1 cellular context compared by ENCODE assay signal in the genomic region with DNA sequence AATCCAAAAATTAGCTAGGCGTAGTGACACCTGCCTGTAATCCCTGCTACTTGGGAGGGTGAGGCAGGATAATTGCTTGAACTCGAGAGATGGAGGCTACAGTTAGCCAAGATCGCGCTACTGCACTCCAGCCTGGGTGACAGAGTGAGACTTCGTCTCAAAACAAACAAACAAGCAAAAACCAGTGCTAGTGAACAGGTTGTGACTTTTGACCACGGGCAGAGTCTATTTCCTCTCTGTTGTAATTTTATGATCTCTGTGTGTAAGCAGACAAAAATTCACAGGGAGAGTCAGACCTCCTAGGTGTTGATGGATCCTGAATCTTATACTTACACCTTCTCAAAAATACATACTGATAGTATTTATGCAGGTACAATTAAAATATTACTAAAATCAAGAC.
TF ChIP-seq lines count a peak whose summit lies in the region.

No MANE protein-coding gene starts in this region.

TF ChIP-seq in liver, 16 proteins besides CTCF, POLR2A, EP300 and RAD21 (continued from another document):
- TF ChIP-seq, protein P1, sequence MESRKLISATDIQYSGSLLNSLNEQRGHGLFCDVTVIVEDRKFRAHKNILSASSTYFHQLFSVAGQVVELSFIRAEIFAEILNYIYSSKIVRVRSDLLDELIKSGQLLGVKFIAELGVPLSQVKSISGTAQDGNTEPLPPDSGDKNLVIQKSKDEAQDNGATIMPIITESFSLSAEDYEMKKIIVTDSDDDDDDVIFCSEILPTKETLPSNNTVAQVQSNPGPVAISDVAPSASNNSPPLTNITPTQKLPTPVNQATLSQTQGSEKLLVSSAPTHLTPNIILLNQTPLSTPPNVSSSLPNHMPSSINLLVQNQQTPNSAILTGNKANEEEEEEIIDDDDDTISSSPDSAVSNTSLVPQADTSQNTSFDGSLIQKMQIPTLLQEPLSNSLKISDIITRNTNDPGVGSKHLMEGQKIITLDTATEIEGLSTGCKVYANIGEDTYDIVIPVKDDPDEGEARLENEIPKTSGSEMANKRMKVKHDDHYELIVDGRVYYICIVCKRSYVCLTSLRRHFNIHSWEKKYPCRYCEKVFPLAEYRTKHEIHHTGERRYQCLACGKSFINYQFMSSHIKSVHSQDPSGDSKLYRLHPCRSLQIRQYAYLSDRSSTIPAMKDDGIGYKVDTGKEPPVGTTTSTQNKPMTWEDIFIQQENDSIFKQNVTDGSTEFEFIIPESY (IDR thresholded peaks at IDR 0.05): peak; percentile 27
- TF ChIP-seq SP1 (IDR thresholded peaks at IDR 0.05) (peak; percentile 95), FOXA1 (IDR thresholded peaks at IDR 0.05) (peak; percentile 26), HNF4A (conservative IDR thresholded peaks at IDR 0.05) (peak; percentile 99), FOXA2 (IDR thresholded peaks at IDR 0.05) (peak; percentile 38), GABPA (IDR thresholded peaks at IDR 0.05 in 1 of 2, conservative IDR thresholded peaks at IDR 0.05 in 1 of 2) (peak in 1 of 2 donors; percentile 55), HNF4G (IDR thresholded peaks at IDR 0.05) (peak; percentile 93), TAF1 (conservative IDR thresholded peaks at IDR 0.05) (no peak), EGR1 (IDR thresholded peaks at IDR 0.05; ENCODE audit: low read depth in 2 of 2) (no peak)
- TF ChIP-seq, protein P2, sequence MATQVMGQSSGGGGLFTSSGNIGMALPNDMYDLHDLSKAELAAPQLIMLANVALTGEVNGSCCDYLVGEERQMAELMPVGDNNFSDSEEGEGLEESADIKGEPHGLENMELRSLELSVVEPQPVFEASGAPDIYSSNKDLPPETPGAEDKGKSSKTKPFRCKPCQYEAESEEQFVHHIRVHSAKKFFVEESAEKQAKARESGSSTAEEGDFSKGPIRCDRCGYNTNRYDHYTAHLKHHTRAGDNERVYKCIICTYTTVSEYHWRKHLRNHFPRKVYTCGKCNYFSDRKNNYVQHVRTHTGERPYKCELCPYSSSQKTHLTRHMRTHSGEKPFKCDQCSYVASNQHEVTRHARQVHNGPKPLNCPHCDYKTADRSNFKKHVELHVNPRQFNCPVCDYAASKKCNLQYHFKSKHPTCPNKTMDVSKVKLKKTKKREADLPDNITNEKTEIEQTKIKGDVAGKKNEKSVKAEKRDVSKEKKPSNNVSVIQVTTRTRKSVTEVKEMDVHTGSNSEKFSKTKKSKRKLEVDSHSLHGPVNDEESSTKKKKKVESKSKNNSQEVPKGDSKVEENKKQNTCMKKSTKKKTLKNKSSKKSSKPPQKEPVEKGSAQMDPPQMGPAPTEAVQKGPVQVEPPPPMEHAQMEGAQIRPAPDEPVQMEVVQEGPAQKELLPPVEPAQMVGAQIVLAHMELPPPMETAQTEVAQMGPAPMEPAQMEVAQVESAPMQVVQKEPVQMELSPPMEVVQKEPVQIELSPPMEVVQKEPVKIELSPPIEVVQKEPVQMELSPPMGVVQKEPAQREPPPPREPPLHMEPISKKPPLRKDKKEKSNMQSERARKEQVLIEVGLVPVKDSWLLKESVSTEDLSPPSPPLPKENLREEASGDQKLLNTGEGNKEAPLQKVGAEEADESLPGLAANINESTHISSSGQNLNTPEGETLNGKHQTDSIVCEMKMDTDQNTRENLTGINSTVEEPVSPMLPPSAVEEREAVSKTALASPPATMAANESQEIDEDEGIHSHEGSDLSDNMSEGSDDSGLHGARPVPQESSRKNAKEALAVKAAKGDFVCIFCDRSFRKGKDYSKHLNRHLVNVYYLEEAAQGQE (IDR thresholded peaks at IDR 0.05): peak; percentile 57
- TF ChIP-seq, protein P3, sequence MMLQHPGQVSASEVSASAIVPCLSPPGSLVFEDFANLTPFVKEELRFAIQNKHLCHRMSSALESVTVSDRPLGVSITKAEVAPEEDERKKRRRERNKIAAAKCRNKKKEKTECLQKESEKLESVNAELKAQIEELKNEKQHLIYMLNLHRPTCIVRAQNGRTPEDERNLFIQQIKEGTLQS (IDR thresholded peaks at IDR 0.05): peak; percentile 18
